Comparison of ENCODE assay signal across 9 cellular contexts in the genomic region with DNA sequence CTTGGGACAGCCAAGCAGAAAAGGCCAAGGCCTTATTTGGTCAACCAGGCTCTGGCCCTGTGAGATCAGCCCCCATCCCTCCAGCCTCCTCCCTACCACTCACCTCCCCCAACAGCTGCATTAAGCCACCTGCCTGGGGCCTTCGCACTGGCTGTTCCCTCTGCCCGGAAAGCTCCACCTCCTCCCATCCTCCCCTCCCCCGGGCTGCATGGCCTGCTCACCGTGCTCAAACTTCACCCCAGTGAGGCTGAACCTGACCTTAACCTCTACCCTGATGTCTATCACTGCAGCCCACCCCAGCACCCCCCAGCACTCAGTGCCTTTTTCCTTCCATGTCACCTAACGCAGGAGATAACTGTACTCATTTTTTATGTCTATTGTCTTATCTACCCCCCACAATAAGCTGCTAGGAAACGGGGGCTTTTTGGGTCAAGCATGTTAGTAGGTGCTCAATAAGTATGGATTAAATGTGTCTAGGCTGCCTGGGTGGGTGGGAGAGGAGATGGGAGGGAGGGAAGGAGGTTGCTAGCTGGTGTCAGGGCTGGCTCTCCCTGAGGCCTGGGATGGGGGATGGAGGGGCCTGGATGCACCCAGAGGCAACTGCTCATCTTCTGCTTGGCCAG. TPM values are rescaled to one million over a fixed set of nuclear protein-coding genes. Genes with fewer than 3 reads are reported as not detected.
DNase-seq lines count a peak whose midpoint lies in the region; ATAC-seq and TF ChIP-seq lines count a peak whose summit lies in the region.
"Had no signal": no experiment of that assay in that cellular context is flagged by ENCODE, and none has a peak within 500 bp of the region (broad histone marks: within the 10 kb centered on the region; RNA-seq: fewer than 3 reads in every experiment).

No MANE protein-coding gene starts in this region.

- H3K9me1 ChIP-seq in IMR-90 (ENCODE audit: insufficient read depth, low read length) = no peaks in the 10 kb centered on the region

- no peak for DNase-seq in IMR-90
- DNase-seq in activated T-cell treated with anti-CD3 and anti-CD28 coated beads, Interleukin-2, amount 50 U/mL, for 1 hour = peak; percentile 64
- DNase-seq in mucosa of descending colon = peak; percentile 55 to 87 (median 68)
- DNase-seq in nucleus accumbens (lab: John Stamatoyannopoulos, UW) = no peak
- no peak for DNase-seq in DMS153 treated with DMSO at 0.1 percent for 48 hours (lab: John Stamatoyannopoulos, UW; ENCODE audit: unreplicated experiment)

- in situ Hi-C loops in IMR-90 (cut with MboI; ENCODE audit: low sequenced_read_pairs) = no loop called here

- CTCF ChIA-PET in IMR-90 (lab: Yijun Ruan, JAX) = no interaction called here

- no peaks in the 10 kb centered on the region for H3K9me3 ChIP-seq in IMR-90 (ENCODE audit: control insufficient read depth, insufficient read depth, low read length)
- no peaks in the 10 kb centered on the region for H3K9me3 ChIP-seq in mucosa of descending colon

- no peak overlapping the region for H3K18ac ChIP-seq in IMR-90 (ENCODE audit: low read depth, low read length)

- H4K91ac ChIP-seq in IMR-90 (ENCODE audit: insufficient read depth, low read depth, low read length) = no peak overlapping the region

- no peak for TF ChIP-seq RAD21 in IMR-90 (IDR thresholded peaks at IDR 0.05; ENCODE audit: low read length)

- H3K4me3 ChIP-seq in IMR-90 (ENCODE audit: insufficient read depth, low read depth, low read length) (no peak overlapping the region), mucosa of descending colon (no peak overlapping the region)

- H3K36me3 ChIP-seq in IMR-90 (ENCODE audit: control insufficient read depth, insufficient read depth, low read length) = peaks cover 62% of the 10 kb centered on the region
- H3K36me3 ChIP-seq in mucosa of descending colon (ENCODE audit: low read depth) = no peaks in the 10 kb centered on the region

- POLR2A ChIA-PET in IMR-90 (lab: Charles Lee; ENCODE audit: unreplicated experiment) = no interaction called here

- no peak overlapping the region for H3K9ac ChIP-seq in IMR-90 (ENCODE audit: low read depth, low read length)

- no TSS peak for BruUV-seq in IMR-90 (replicated peaks; lab: Mats Ljungman, UMichigan)

- peak overlapping the region; percentile 7 for H2AFZ ChIP-seq in IMR-90 (replicated peaks; ENCODE audit: low read length, poor library complexity)

- no peaks in the 10 kb centered on the region for H3K4me1 ChIP-seq in IMR-90 (ENCODE audit: control insufficient read depth, insufficient read depth, low read length)
- peaks cover 14% of the 10 kb centered on the region for H3K4me1 ChIP-seq in mucosa of descending colon (ENCODE audit: low read depth)

- peak; percentile 55 for TF ChIP-seq POLR2A in GM18526 (IDR thresholded peaks at IDR 0.05; ENCODE audit: extremely low read depth, insufficient read length)
- no peak for TF ChIP-seq POLR2A in IMR-90 (IDR thresholded peaks at IDR 0.05; ENCODE audit: low read depth, low read length)

- H2AK5ac ChIP-seq in IMR-90 (ENCODE audit: low read depth, low read length) = no peak overlapping the region

- no peak overlapping the region for H2BK15ac ChIP-seq in IMR-90 (ENCODE audit: low read depth, low read length)

- H3K27ac ChIP-seq in IMR-90 (ENCODE audit: insufficient read depth, low read length) = no peak overlapping the region

- no peak overlapping the region for H3K4me2 ChIP-seq in IMR-90 (ENCODE audit: low read depth, low read length)

- no peak overlapping the region for H2BK120ac ChIP-seq in IMR-90 (ENCODE audit: low read depth, low read length)

- WGBS in IMR-90 (ENCODE audit: extremely low coverage in 2 of 2, insufficient read length in 1 of 2), 2 experiments = 30% methylated on average over 2 of the region's 6 CpGs; no CpG with 5 or more reads in 1 of the 2 experiments

- no peaks in the 10 kb centered on the region; the same call in none of the 2 replicates for H4K20me1 ChIP-seq in IMR-90 (ENCODE audit: insufficient read depth, low read length)

- H3K4ac ChIP-seq in IMR-90 (ENCODE audit: low read depth, low read length) = no peak overlapping the region

- H2AK9ac ChIP-seq in IMR-90 (replicated peaks; ENCODE audit: low read depth, low read length, poor library complexity) = no peak overlapping the region

- intact Hi-C loops in IMR-90 (cut with micrococcal nuclease) (no loop called here), mucosa of descending colon (cut with DNase I, micrococcal nuclease) (no loop called here)

- no peak overlapping the region for H3K23ac ChIP-seq in IMR-90 (ENCODE audit: low read depth, low read length)

- dilution Hi-C loops in IMR-90 (cut with HindIII; ENCODE audit: low sequenced_read_pairs, unreplicated experiment) = no loop called here

- peaks cover 0 to 10% of the 10 kb centered on the region in 2 experiments; a peak in 1 of 4 replicates for H3K79me1 ChIP-seq in IMR-90 (ENCODE audit: low read depth in 1 of 2, low read length in 2 of 2)

- no peaks in the 10 kb centered on the region for H3K27me3 ChIP-seq in IMR-90 (ENCODE audit: control insufficient read depth, insufficient read depth, low read length)

- ATAC-seq in IMR-90 (ENCODE audit: low read depth) (no peak), mucosa of descending colon (peak; percentile 45), GM18907 (IDR thresholded peaks at IDR 0.05; ENCODE audit: unreplicated experiment) (no peak), SK-N-SH treated with all-trans-retinoic acid at 6 μM for 48 hours (no peak)

- no peak overlapping the region for H4K5ac ChIP-seq in IMR-90 (ENCODE audit: low read depth, low read length)

- H2BK20ac ChIP-seq in IMR-90 (ENCODE audit: low read depth, low read length) = no peak overlapping the region

- H4K8ac ChIP-seq in IMR-90 (ENCODE audit: low read depth in 2 of 2, low read length in 2 of 2) = no peak overlapping the region

- no peak overlapping the region for H3K56ac ChIP-seq in IMR-90 (ENCODE audit: extremely low read depth, insufficient read depth, low read length)

- H2BK5ac ChIP-seq in IMR-90 (ENCODE audit: low read depth, low read length, poor library complexity, severe bottlenecking) = no peak overlapping the region

- H3K14ac ChIP-seq in IMR-90 (replicated peaks; ENCODE audit: low read depth, low read length) = no peak overlapping the region

- TF ChIP-seq CTCF in IMR-90 (conservative IDR thresholded peaks at IDR 0.05; ENCODE audit: low read depth, low read length) (no peak), mucosa of descending colon (IDR thresholded peaks at IDR 0.05) (no peak)

TF ChIP-seq in IMR-90, 13 proteins besides CTCF, POLR2A, EP300 and RAD21 (continues in another document):
- TF ChIP-seq CEBPB (IDR thresholded peaks at IDR 0.05; ENCODE audit: low read depth, low read length) (no peak), SMC3 (IDR thresholded peaks at IDR 0.05; ENCODE audit: low read depth, low read length) (no peak), NFE2L2 (IDR thresholded peaks at IDR 0.05; ENCODE audit: low read depth, low read length) (no peak), MAZ (IDR thresholded peaks at IDR 0.05; ENCODE audit: borderline replicate concordance, low read depth, low read length) (no peak), RFX5 (IDR thresholded peaks at IDR 0.05; ENCODE audit: low read depth, low read length) (no peak), RCOR1 (IDR thresholded peaks at IDR 0.05; ENCODE audit: insufficient replicate concordance, low read length) (no peak), MXI1 (IDR thresholded peaks at IDR 0.05; ENCODE audit: borderline replicate concordance, low read depth, low read length) (no peak), BHLHE40 (IDR thresholded peaks at IDR 0.05; ENCODE audit: low read depth, low read length) (no peak), CHD1 (IDR thresholded peaks at IDR 0.05; ENCODE audit: low read depth, low read length) (no peak)

TF ChIP-seq in SK-N-SH treated with all-trans-retinoic acid at 6 μM for 48 hours, 23 proteins besides CTCF, POLR2A, EP300 and RAD21:
- TF ChIP-seq TOX (CRISPR knock-in tag; IDR thresholded peaks at IDR 0.05; ENCODE audit: borderline replicate concordance) = no peak

RNA-seq across cellular contexts. Expression of gene PTPRCAP, which starts 0.9 kb away (rescaled TPM):
- total RNA-seq in IMR-90 (2012; rRNA removed) = not detected in 2 replicates
- polyA plus RNA-seq in IMR-90 (2012; rRNA removed) = 0.14 and 0.24 TPM in 2 replicates
- 0.18 and 0.41 TPM in 2 replicates for polyA plus RNA-seq in IMR-90 (2012; cell fraction: cytosol; rRNA removed)
- polyA plus RNA-seq in IMR-90 (2012; cell fraction: nucleus; rRNA removed; ENCODE audit: low replicate concordance) = 2.5 and 7.4 TPM in 2 replicates
- total RNA-seq in mucosa of descending colon = 10 to 100 TPM in 2 of 3 donors, 1 to 10 TPM in 1; 7.2 to 13.6 (median 10.0) TPM
- total RNA-seq: NCI-H460 had no signal

RNA-seq across cellular contexts. Expression of gene CORO1B, which starts 6.7 kb away (rescaled TPM):
- total RNA-seq in IMR-90 (2012; rRNA removed) (76.4 and 79.4 TPM in 2 replicates), mucosa of descending colon (100 to 1,000 TPM; 133 to 240 (median 184) TPM)
- 138 and 151 TPM in 2 replicates for polyA plus RNA-seq in IMR-90 (2012; rRNA removed)
- 81.3 and 148 TPM in 2 replicates for polyA plus RNA-seq in IMR-90 (2012; cell fraction: cytosol; rRNA removed)
- polyA plus RNA-seq in IMR-90 (2012; cell fraction: nucleus; rRNA removed; ENCODE audit: low replicate concordance) = 81.7 and 240 TPM in 2 replicates

RNA-seq across cellular contexts. Expression of gene RPS6KB2, which starts 8.3 kb away (rescaled TPM):
- total RNA-seq in IMR-90 (2012; rRNA removed) (47.8 and 58.4 TPM in 2 replicates), mucosa of descending colon (10 to 100 TPM; 43.1 to 51.6 (median 45.4) TPM)
- 50.7 and 55.3 TPM in 2 replicates for polyA plus RNA-seq in IMR-90 (2012; rRNA removed)
- polyA plus RNA-seq in IMR-90 (2012; cell fraction: cytosol; rRNA removed) = 63.7 and 69.8 TPM in 2 replicates
- polyA plus RNA-seq in IMR-90 (2012; cell fraction: nucleus; rRNA removed; ENCODE audit: low replicate concordance) = 106 and 200 TPM in 2 replicates

RNA-seq across cellular contexts. Expression of gene GPR152, which starts 16.0 kb away (rescaled TPM):
- total RNA-seq in IMR-90 (2012; rRNA removed) (not detected in 2 replicates), mucosa of descending colon (not detected)
- polyA plus RNA-seq in IMR-90 (2012; rRNA removed) = not detected in 2 replicates
- not detected in 2 replicates for polyA plus RNA-seq in IMR-90 (2012; cell fraction: cytosol; rRNA removed)
- not detected in 2 replicates for polyA plus RNA-seq in IMR-90 (2012; cell fraction: nucleus; rRNA removed; ENCODE audit: low replicate concordance)
- total RNA-seq: NCI-H460 had no signal

RNA-seq across cellular contexts. Expression of gene CABP4, which starts 18.6 kb away (rescaled TPM):
- not detected in 2 replicates for total RNA-seq in IMR-90 (2012; rRNA removed)
- polyA plus RNA-seq in IMR-90 (2012; rRNA removed) = not detected in 2 replicates
- polyA plus RNA-seq in IMR-90 (2012; cell fraction: cytosol; rRNA removed) = not detected in 2 replicates
- polyA plus RNA-seq in IMR-90 (2012; cell fraction: nucleus; rRNA removed; ENCODE audit: low replicate concordance) = not detected in 2 replicates
- 1 to 10 TPM in 2 of 3 donors, under 1 TPM in 1; 0.95 to 1.9 (median 1.2) TPM for total RNA-seq in mucosa of descending colon

Comparison
In these comparisons a context has a peak if more than half of its experiments do, and no peak if none do; other contexts are left out.
1. DNase-seq: peak in activated T-cell treated with anti-CD3 and anti-CD28 coated beads, Interleukin-2, amount 50 U/mL, for 1 hour (single experiment) and mucosa of descending colon (3 of 3); none in IMR-90 (single experiment), nucleus accumbens (0 of 56) and DMS153 treated with DMSO at 0.1 percent for 48 hours (single experiment).